1 cellular context compared by ENCODE assay signal in the genomic region with DNA sequence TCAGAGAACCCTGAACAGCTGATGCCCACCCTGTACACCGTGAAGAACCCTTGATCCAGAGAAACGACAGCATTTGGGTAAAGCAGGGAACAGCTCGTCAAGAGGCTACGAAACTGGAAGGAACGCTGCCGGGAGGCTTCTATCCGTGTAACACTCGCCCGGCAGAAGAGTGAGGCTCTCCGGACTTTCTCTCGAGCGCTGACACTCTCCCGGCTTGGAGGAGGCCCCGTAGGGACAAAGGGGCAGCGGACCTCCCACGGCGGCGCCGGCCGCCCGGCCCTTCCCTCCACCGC.
TF ChIP-seq lines count a peak whose summit lies in the region.

No MANE protein-coding gene starts in this region.

TF ChIP-seq in IMR-90, 13 proteins besides CTCF, POLR2A, EP300 and RAD21:
- TF ChIP-seq CHD1 (IDR thresholded peaks at IDR 0.05; ENCODE audit: low read depth, low read length) (no peak), CEBPB (IDR thresholded peaks at IDR 0.05; ENCODE audit: low read depth, low read length) (no peak), RFX5 (IDR thresholded peaks at IDR 0.05; ENCODE audit: low read depth, low read length) (no peak), MAZ (IDR thresholded peaks at IDR 0.05; ENCODE audit: borderline replicate concordance, low read depth, low read length) (no peak), RCOR1 (IDR thresholded peaks at IDR 0.05; ENCODE audit: insufficient replicate concordance, low read length) (no peak), MXI1 (IDR thresholded peaks at IDR 0.05; ENCODE audit: borderline replicate concordance, low read depth, low read length) (no peak), FOS (IDR thresholded peaks at IDR 0.05; ENCODE audit: low read depth, low read length) (no peak), BHLHE40 (IDR thresholded peaks at IDR 0.05; ENCODE audit: low read depth, low read length) (no peak), NFE2L2 (IDR thresholded peaks at IDR 0.05; ENCODE audit: low read depth, low read length) (no peak)
